ENCODE assay signal across 1 cellular context in the genomic region with DNA sequence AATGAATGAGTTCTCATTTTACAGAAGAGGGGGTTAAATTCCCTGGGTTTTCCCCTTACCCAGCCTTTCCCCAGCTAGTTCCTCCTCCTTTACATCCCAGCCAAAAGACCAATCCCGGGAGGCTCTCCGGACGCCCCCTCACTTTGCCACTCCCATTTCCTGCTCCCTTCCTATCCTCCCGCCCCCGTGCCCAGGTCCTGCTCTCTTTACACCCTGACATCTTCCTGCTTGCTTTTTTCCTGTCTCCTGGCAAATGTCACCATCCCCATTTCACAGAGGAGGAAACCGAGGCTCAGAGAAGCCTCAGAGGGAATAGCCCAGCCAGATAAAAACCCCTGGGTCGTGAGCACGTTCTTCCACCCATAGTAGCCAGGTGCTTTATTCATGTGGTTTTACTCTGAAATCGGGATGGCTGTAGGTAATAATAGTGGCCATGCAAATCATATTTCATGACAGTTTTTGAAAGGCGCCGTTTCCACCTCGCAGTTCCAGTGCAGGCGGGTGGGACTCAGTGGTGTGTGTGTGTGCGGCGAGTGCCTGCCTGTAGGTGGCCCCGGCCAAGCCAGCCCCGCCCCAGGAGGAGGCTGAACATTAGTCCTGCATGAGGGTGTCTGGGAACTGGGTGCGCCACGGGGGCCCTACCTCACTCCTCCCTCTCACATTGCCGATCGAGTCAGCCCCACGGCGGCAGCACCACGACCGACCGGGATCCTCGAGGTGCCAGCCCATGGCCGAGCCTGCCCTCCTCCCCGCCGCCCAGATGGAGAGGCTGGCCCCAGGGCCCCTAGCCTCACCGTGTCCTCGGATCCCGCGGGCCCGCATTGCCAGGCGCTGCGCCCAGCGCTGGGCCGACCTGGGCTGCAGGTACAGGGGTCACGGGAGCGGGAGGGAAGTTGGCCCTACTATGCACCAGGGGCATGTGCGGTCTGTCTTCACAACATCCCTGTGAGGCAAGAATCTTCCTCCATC.
TF ChIP-seq lines count a peak whose summit lies in the region.

A gene (plus strand): TSS at position 594 of the 969 bp plus-strand sequence.

TF ChIP-seq in GM23338, 12 proteins besides CTCF, POLR2A, EP300 and RAD21 (continued from another document):
- TF ChIP-seq NANOG (IDR thresholded peaks at IDR 0.05; ENCODE audit: borderline replicate concordance): no peak
